In the genomic region with DNA sequence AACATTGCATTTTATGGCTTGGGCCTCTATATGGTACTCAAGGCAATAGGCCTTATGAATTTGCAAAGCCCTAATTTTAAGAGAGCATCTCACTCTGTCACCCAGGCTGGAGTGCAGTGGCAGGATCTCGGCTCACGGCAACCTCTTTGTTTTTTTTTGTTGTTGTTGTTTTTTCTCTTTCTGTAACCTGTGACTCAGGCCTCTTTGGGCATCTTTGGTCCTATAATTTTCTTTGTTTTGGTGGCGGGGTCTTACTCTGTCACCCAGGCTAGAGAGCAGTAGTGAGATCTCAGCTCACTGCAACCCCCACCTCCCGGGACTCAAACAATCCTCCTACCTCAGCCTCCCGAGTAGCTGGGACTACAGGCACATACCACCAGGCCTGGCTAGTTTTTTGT, we compare ENCODE assay signal across 14 cellular contexts. TPM values are rescaled to one million over a fixed set of nuclear protein-coding genes. Genes with fewer than 3 reads are reported as not detected.
A peak's percentile ranks its signal among the peaks of the same experiment; 100 is the strongest.
DNase-seq lines count a peak whose midpoint lies in the region; ATAC-seq and TF ChIP-seq lines count a peak whose summit lies in the region.
"Had no signal": no experiment of that assay in that cellular context is flagged by ENCODE, and none has a peak within 500 bp of the region (broad histone marks: within the 10 kb centered on the region; RNA-seq: fewer than 3 reads in every experiment).

No MANE protein-coding gene starts in this region.

- H3K4me2 ChIP-seq in skeletal muscle satellite cell (ENCODE audit: low read length), result peak overlapping the region; percentile 56

- H3K36me3 Mint-ChIP-seq in activated CD4-positive, alpha-beta T cell treated with anti-CD3 and anti-CD28 coated beads, Interleukin-2, amount 10 ng/mL, durations not matched to agents 24 days and 14 days (ENCODE audit: low read depth), result no peaks in the 10 kb centered on the region
- H3K36me3 Mint-ChIP-seq: activated naive CD4-positive, alpha-beta T cell treated with anti-CD3 and anti-CD28 coated beads, Interleukin-2, amount 50 U/mL, for 24 hours had no signal

- peak overlapping the region; percentile 68 for H3K9ac ChIP-seq in skeletal muscle satellite cell (ENCODE audit: low read depth, low read length)

- no peak overlapping the region for H3K4me3 Mint-ChIP-seq in activated CD4-positive, alpha-beta T cell treated with anti-CD3 and anti-CD28 coated beads, Interleukin-2, amount 10 ng/mL, durations not matched to agents 24 days and 14 days
- H3K4me3 Mint-ChIP-seq: activated naive CD4-positive, alpha-beta T cell treated with anti-CD3 and anti-CD28 coated beads, Interleukin-2, amount 50 U/mL, for 24 hours had no signal

- peak overlapping the region; percentile 90 for H3K27ac ChIP-seq in epithelial cell of prostate
- H3K27ac ChIP-seq: SK-N-MC had no signal

- no peak for ATAC-seq in left lobe of liver

- H3K36me3 ChIP-seq in skeletal muscle satellite cell (ENCODE audit: insufficient read depth, low read length), result no peaks in the 10 kb centered on the region

- H3K4me3 ChIP-seq in NB4 (ENCODE audit: low read depth, low read length), result no peak overlapping the region
- no peak overlapping the region for H3K4me3 ChIP-seq in skeletal muscle satellite cell (ENCODE audit: low read length)
- H3K4me3 ChIP-seq: SK-N-MC had no signal

- H3K4me1 ChIP-seq in skeletal muscle satellite cell (ENCODE audit: control insufficient read depth, insufficient read depth, low read length), result peaks cover 52% of the 10 kb centered on the region

- H3K27me3 ChIP-seq in skeletal muscle satellite cell (ENCODE audit: control insufficient read depth, insufficient read depth, low read length), result peaks cover 7% of the 10 kb centered on the region

- peaks cover 7% of the 10 kb centered on the region for H3K27me3 Mint-ChIP-seq in activated CD4-positive, alpha-beta T cell treated with anti-CD3 and anti-CD28 coated beads, Interleukin-2, amount 10 ng/mL, durations not matched to agents 24 days and 14 days
- H3K27me3 Mint-ChIP-seq: activated naive CD4-positive, alpha-beta T cell treated with anti-CD3 and anti-CD28 coated beads, Interleukin-2, amount 50 U/mL, for 24 hours had no signal

- H3K27ac Mint-ChIP-seq in activated CD4-positive, alpha-beta T cell treated with anti-CD3 and anti-CD28 coated beads, Interleukin-2, amount 10 ng/mL, durations not matched to agents 24 days and 14 days, result peak overlapping the region; percentile 63
- H3K27ac Mint-ChIP-seq: activated naive CD4-positive, alpha-beta T cell treated with anti-CD3 and anti-CD28 coated beads, Interleukin-2, amount 50 U/mL, for 24 hours had no signal

- peaks cover 34% of the 10 kb centered on the region for H3K4me1 Mint-ChIP-seq in activated CD4-positive, alpha-beta T cell treated with anti-CD3 and anti-CD28 coated beads, Interleukin-2, amount 10 ng/mL, durations not matched to agents 24 days and 14 days

- DNase-seq in activated CD4-positive, alpha-beta T cell treated with anti-CD3 and anti-CD28 coated beads, Interleukin-2, amount 10 ng/mL, durations not matched to agents 24 days and 14 days, result no peak
- no peak for DNase-seq in activated CD4-positive, alpha-beta T cell treated with anti-CD3 and anti-CD28 coated beads, Interleukin-2, amount 50 U/mL, for 48 hours
- peak; percentile 34 for DNase-seq in NB4 (ENCODE audit: low read depth)
- DNase-seq in epithelial cell of prostate (ENCODE audit: low read depth, low spot score), result no peak
- no peak for DNase-seq in COR-L47 (lab: John Stamatoyannopoulos, UW)
- no peak for DNase-seq in superior temporal gyrus (ENCODE audit: extremely low spot score)
- DNase-seq in left lobe of liver (ENCODE audit: low spot score), result no peak
- DNase-seq: cerebellar nuclear complex; NCI-H2171; NK-92 treated with Interleukin-12 subunit alpha and Interleukin-12 subunit beta, amount 100 ng/mL, for 24 hours had no signal

- no peaks in the 10 kb centered on the region for H3K9me3 ChIP-seq in skeletal muscle satellite cell (replicated peaks; ENCODE audit: low read length)

- TF ChIP-seq CTCF in NB4 (IDR thresholded peaks at IDR 0.05; ENCODE audit: low read depth, low read length), result no peak

- intact Hi-C loops in activated CD4-positive, alpha-beta T cell treated with anti-CD3 and anti-CD28 coated beads, Interleukin-2, amount 10 ng/mL, durations not matched to agents 24 days and 14 days (cut with micrococcal nuclease), result no loop called here

- peaks cover 5% of the 10 kb centered on the region for H3K9me3 Mint-ChIP-seq in activated CD4-positive, alpha-beta T cell treated with anti-CD3 and anti-CD28 coated beads, Interleukin-2, amount 10 ng/mL, durations not matched to agents 24 days and 14 days
- H3K9me3 Mint-ChIP-seq: activated naive CD4-positive, alpha-beta T cell treated with anti-CD3 and anti-CD28 coated beads, Interleukin-2, amount 50 U/mL, for 24 hours had no signal

- TF ChIP-seq POLR2A in NB4 (IDR thresholded peaks at IDR 0.05; ENCODE audit: extremely low read depth, insufficient read length), result no peak

RNA-seq across cellular contexts. Expression of gene HERPUD1, which starts 21.8 kb away (rescaled TPM):
- 155 and 164 TPM in 2 replicates for total RNA-seq in activated CD4-positive, alpha-beta T cell treated with anti-CD3 and anti-CD28 coated beads, Interleukin-2, amount 10 ng/mL, durations not matched to agents 24 days and 14 days
- total RNA-seq in skeletal muscle satellite cell (2012; rRNA removed), result 79.1 and 110 TPM in 2 replicates
- total RNA-seq in left lobe of liver, result 122 TPM

RNA-seq across cellular contexts. Expression of gene SLC12A3, which starts 45.1 kb away (rescaled TPM):
- total RNA-seq in activated CD4-positive, alpha-beta T cell treated with anti-CD3 and anti-CD28 coated beads, Interleukin-2, amount 10 ng/mL, durations not matched to agents 24 days and 14 days, result not detected in 2 replicates
- not detected in 2 replicates for total RNA-seq in skeletal muscle satellite cell (2012; rRNA removed)
- total RNA-seq in left lobe of liver, result not detected
- total RNA-seq: epithelial cell of proximal tubule had no signal

RNA-seq across cellular contexts. Expression of gene CETP, which starts 51.6 kb away (rescaled TPM):
- not detected in 2 replicates for total RNA-seq in activated CD4-positive, alpha-beta T cell treated with anti-CD3 and anti-CD28 coated beads, Interleukin-2, amount 10 ng/mL, durations not matched to agents 24 days and 14 days
- not detected in 2 replicates for total RNA-seq in skeletal muscle satellite cell (2012; rRNA removed)
- 3.8 TPM for total RNA-seq in left lobe of liver
- total RNA-seq: epithelial cell of proximal tubule had no signal
